ENCODE assay signal across 8 cellular contexts in the genomic region with DNA sequence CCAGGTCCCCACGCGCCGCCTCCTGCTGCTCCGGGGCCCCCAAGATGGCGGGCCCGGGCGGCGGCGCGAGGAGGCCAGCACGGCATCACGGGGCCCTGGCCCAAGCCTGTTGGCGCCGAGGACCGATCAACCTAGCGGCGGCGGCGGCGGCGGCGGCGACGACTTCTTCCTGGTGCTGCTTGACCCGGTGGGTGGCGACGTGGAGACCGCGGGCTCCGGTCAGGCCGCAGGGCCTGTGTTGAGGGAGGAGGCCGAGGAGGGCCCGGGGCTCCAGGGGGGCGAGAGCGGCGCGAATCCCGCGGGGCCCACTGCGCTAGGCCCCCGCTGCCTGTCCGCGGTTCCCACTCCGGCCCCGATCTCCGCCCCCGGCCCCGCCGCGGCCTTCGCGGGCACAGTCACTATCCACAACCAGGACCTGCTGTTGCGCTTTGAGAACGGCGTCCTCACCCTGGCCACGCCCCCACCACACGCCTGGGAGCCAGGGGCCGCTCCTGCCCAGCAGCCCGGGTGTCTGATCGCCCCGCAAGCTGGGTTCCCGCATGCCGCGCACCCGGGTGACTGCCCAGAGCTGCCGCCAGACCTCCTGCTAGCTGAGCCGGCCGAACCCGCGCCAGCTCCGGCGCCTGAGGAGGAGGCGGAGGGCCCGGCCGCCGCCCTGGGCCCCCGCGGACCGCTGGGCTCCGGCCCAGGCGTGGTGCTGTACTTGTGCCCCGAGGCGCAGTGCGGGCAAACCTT. TPM values are rescaled to one million over a fixed set of nuclear protein-coding genes. Genes with fewer than 3 reads are reported as not detected.
DNase-seq lines count a peak whose midpoint lies in the region; ATAC-seq and TF ChIP-seq lines count a peak whose summit lies in the region.
"Not testable (repeated sequence)": the region's sequence is repeated elsewhere in the genome, so short reads cannot be mapped to it uniquely, and the experiment has no call there.

No MANE protein-coding gene starts in this region.

- not testable (repeated sequence) for TF ChIP-seq CTCF in RWPE2 (IDR thresholded peaks at IDR 0.05; ENCODE audit: poor library complexity, severe bottlenecking); fibroblast of the aortic adventitia (IDR thresholded peaks at IDR 0.05; ENCODE audit: insufficient read depth, low read length)

- H3K4me1 ChIP-seq in RWPE2 (ENCODE audit: insufficient read depth, poor library complexity, severe bottlenecking) = peaks cover 15% of the 10 kb centered on the region
- peaks cover 22% of the 10 kb centered on the region for H3K4me1 ChIP-seq in muscle layer of colon (ENCODE audit: insufficient read depth, low read length)

- H3K4me3 ChIP-seq in RWPE2 (ENCODE audit: severe bottlenecking) = peak overlapping the region; percentile 54
- H3K4me3 ChIP-seq in fibroblast of the aortic adventitia (ENCODE audit: low read depth, low read length) = peak overlapping the region; percentile 60
- peak overlapping the region; percentile 38 to 49 for H3K4me3 ChIP-seq in muscle layer of colon (ENCODE audit: low read depth in 1 of 2, low read length in 2 of 2)

- DNase-seq in EH (ENCODE audit: low read depth) = peak; percentile 34
- DNase-seq in RWPE2 (ENCODE audit: low spot score); fibroblast of the aortic adventitia (ENCODE audit: low read depth): not testable (repeated sequence)
- peak; percentile 21 for DNase-seq in activated naive CD4-positive, alpha-beta T cell treated with anti-CD3 and anti-CD28 coated beads, Interleukin-2, amount 50 U/mL, for 16 hours
- peak; percentile 0 to 66 (median 31) for DNase-seq in stimulated activated naive CD4-positive, alpha-beta T cell (lab: John Stamatoyannopoulos, UW)

- H3K9ac ChIP-seq in muscle layer of colon (ENCODE audit: low read length) = not testable (repeated sequence)

- H3K36me3 ChIP-seq in RWPE2 (ENCODE audit: low read depth) = peaks cover 13% of the 10 kb centered on the region
- not testable (repeated sequence) for H3K36me3 ChIP-seq in muscle layer of colon (ENCODE audit: insufficient read depth, low read length)

- H3K27ac ChIP-seq in RWPE2 (ENCODE audit: poor library complexity, severe bottlenecking) (peak overlapping the region; percentile 75), muscle layer of colon (ENCODE audit: low read depth, low read length) (peak overlapping the region; percentile 63)

- not testable (repeated sequence) for H3K27me3 ChIP-seq in RWPE2 (ENCODE audit: insufficient read depth, poor library complexity, severe bottlenecking); muscle layer of colon (ENCODE audit: control insufficient read depth in 1 of 2, insufficient read depth in 2 of 2, low read length in 2 of 2)

- H3K9me3 ChIP-seq in RWPE2 (ENCODE audit: severe bottlenecking); muscle layer of colon (ENCODE audit: low read length): not testable (repeated sequence)

- ATAC-seq in GM21576 (IDR thresholded peaks at IDR 0.05; ENCODE audit: unreplicated experiment) (peak; percentile 74), HG03469 (IDR thresholded peaks at IDR 0.05; ENCODE audit: unreplicated experiment) (peak; percentile 42), RWPE2 (ENCODE audit: low read depth) (peak; percentile 58)

RNA-seq across cellular contexts. Expression of a gene that starts 0.5 kb away (rescaled TPM):
- total RNA-seq in fibroblast of the aortic adventitia (ENCODE audit: low replicate concordance) = 7.4 and 19.3 TPM in 2 replicates
